In the genomic region with DNA sequence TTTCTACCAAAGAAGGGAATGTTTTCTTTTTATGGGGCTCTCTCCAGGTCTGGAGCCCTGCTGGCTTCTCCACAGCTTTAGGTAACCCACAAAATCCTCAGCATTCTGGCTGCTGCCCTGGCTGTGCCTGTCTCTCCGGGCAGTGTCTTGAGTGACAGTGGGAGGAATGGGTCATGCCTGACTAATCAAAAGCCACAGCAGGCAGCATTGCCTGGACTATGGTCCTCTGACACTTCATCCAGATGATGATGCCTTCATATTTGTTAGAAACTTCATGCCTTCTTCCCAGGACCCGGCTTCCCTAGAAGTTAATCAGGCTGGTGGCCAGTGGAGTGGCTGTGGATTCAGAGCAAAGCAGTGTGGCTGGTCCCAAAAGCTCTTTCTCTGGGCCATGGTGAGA, we compare ENCODE assay signal across 23 cellular contexts. TPM values are rescaled to one million over a fixed set of nuclear protein-coding genes. Genes with fewer than 3 reads are reported as not detected.
DNase-seq lines count a peak whose midpoint lies in the region; ATAC-seq, FAIRE-seq and TF ChIP-seq lines count a peak whose summit lies in the region.
"Had no signal": no experiment of that assay in that cellular context is flagged by ENCODE, and none has a peak within 500 bp of the region (broad histone marks: within the 10 kb centered on the region; RNA-seq: fewer than 3 reads in every experiment).

No MANE protein-coding gene starts in this region.

- no peaks in the 10 kb centered on the region for H3K36me3 Mint-ChIP-seq in HFFc6 (ENCODE audit: low read depth)
- H3K36me3 Mint-ChIP-seq: activated naive CD8-positive, alpha-beta T cell treated with anti-CD3 and anti-CD28 coated beads, Interleukin-2, amount 10 ng/mL, durations not matched to agents 7 days and 5 days; neural progenitor cell had no signal

- H3K79me2 ChIP-seq in ACC112 (ENCODE audit: control insufficient read depth, insufficient read depth, low read length, unreplicated experiment), result no peaks in the 10 kb centered on the region
- H3K79me2 ChIP-seq: hepatocyte had no signal

- peak overlapping the region; percentile 77 for H2BK120ac ChIP-seq in mesenchymal stem cell (ENCODE audit: low read depth, low read length)

- peaks cover 61% of the 10 kb centered on the region for H3K4me1 ChIP-seq in ACC112 (ENCODE audit: control insufficient read depth, insufficient read depth, low read length, unreplicated experiment)
- peaks cover 17% of the 10 kb centered on the region for H3K4me1 ChIP-seq in mesenchymal stem cell (ENCODE audit: control insufficient read depth, insufficient read depth, low read depth, low read length)
- peaks cover 3% of the 10 kb centered on the region for H3K4me1 ChIP-seq in ovary (ENCODE audit: insufficient read depth)
- peaks cover 0 to 58% (median 32%) of the 10 kb centered on the region in 4 donors for H3K4me1 ChIP-seq in sigmoid colon
- H3K4me1 ChIP-seq in upper lobe of right lung, result peaks cover 3% of the 10 kb centered on the region
- H3K4me1 ChIP-seq: neural progenitor cell had no signal

- no peak overlapping the region for H3K4me2 ChIP-seq in mesenchymal stem cell (ENCODE audit: low read length, poor library complexity, severe bottlenecking)
- H3K4me2 ChIP-seq: hepatocyte, neural progenitor cell had no signal

- peak overlapping the region; percentile 1 for H2BK15ac ChIP-seq in mesenchymal stem cell (ENCODE audit: low read depth, poor library complexity, severe bottlenecking)

- H3K79me1 ChIP-seq in mesenchymal stem cell (replicated peaks; ENCODE audit: low read length, poor library complexity, severe bottlenecking), result no peaks in the 10 kb centered on the region

- ATAC-seq in upper lobe of right lung, result no peak

- no peaks in the 10 kb centered on the region for H3K36me3 ChIP-seq in ACC112 (ENCODE audit: insufficient read depth, low read length)
- no peaks in the 10 kb centered on the region for H3K36me3 ChIP-seq in bronchial epithelial cell (ENCODE audit: control insufficient read depth, insufficient read depth, low read length)
- no peaks in the 10 kb centered on the region for H3K36me3 ChIP-seq in mesenchymal stem cell (ENCODE audit: control insufficient read depth in 1 of 2, insufficient read depth in 2 of 2, low read depth in 1 of 2, low read length in 2 of 2)
- H3K36me3 ChIP-seq in ovary, result no peaks in the 10 kb centered on the region
- no peaks in the 10 kb centered on the region for H3K36me3 ChIP-seq in sigmoid colon
- H3K36me3 ChIP-seq in upper lobe of right lung, result no peaks in the 10 kb centered on the region
- H3K36me3 ChIP-seq: neural progenitor cell, tibial artery had no signal

- no peak overlapping the region for H3K14ac ChIP-seq in mesenchymal stem cell (ENCODE audit: low read length in 2 of 2)

- TF ChIP-seq EP300 in ovary (IDR thresholded peaks at IDR 0.05), result no peak
- TF ChIP-seq EP300 in sigmoid colon (IDR thresholded peaks at IDR 0.05), result no peak

- intact Hi-C loops in ovary (cut with DNase I) (no loop called here), sigmoid colon (cut with DNase I) (no loop called here), upper lobe of right lung (cut with DNase I) (no loop called here)

- H3K4me3 ChIP-seq in ACC112 (ENCODE audit: low read depth, low read length) (no peak overlapping the region), bronchial epithelial cell (ENCODE audit: low read depth, low read length) (no peak overlapping the region), mesenchymal stem cell (ENCODE audit: insufficient read depth in 1 of 2, low read depth in 1 of 2, low read length in 2 of 2) (no peak overlapping the region), ovary (no peak overlapping the region), sigmoid colon (no peak overlapping the region), upper lobe of right lung (no peak overlapping the region)
- H3K4me3 ChIP-seq: hepatocyte, neural progenitor cell, tibial artery had no signal

- peak overlapping the region in 1 of 2 experiments; percentile 97 for H2BK12ac ChIP-seq in mesenchymal stem cell (ENCODE audit: low read length in 2 of 2)

- peak overlapping the region; percentile 14 to 58 for H3K18ac ChIP-seq in mesenchymal stem cell (ENCODE audit: low read depth in 1 of 2, low read length in 2 of 2)

- no peaks in the 10 kb centered on the region for H3K9me3 ChIP-seq in mesenchymal stem cell (ENCODE audit: control insufficient read depth, low read length)
- no peaks in the 10 kb centered on the region for H3K9me3 ChIP-seq in ovary
- H3K9me3 ChIP-seq in sigmoid colon, result no peaks in the 10 kb centered on the region
- H3K9me3 ChIP-seq in upper lobe of right lung, result no peaks in the 10 kb centered on the region
- H3K9me3 ChIP-seq: tibial artery had no signal

- no peak overlapping the region for H4K8ac ChIP-seq in mesenchymal stem cell (ENCODE audit: low read length)

- peaks cover 2% of the 10 kb centered on the region for H3K27me3 Mint-ChIP-seq in HFFc6 (ENCODE audit: insufficient read depth)

- no peak overlapping the region for H2BK5ac ChIP-seq in mesenchymal stem cell (ENCODE audit: low read depth, low read length, poor library complexity, severe bottlenecking)

- FAIRE-seq in bronchial epithelial cell (lab: Jason Lieb, UNC), result no peak

- peak overlapping the region in 1 of 2 experiments; percentile 45 for H3K4ac ChIP-seq in mesenchymal stem cell (ENCODE audit: low read depth in 1 of 2, low read length in 2 of 2)

- H2AK5ac ChIP-seq in mesenchymal stem cell (ENCODE audit: low read length, severe bottlenecking), result no peak overlapping the region

- H2AFZ ChIP-seq in ACC112 (ENCODE audit: low read length, unreplicated experiment) (no peak overlapping the region), mesenchymal stem cell (ENCODE audit: low read depth, low read length) (no peak overlapping the region)
- H2AFZ ChIP-seq: hepatocyte, neural progenitor cell had no signal

- 34% methylated on average over 2 of the region's 2 CpGs for WGBS in mesenchymal stem cell
- 89 to 97% (median 94%) methylated on average over 2 of the region's 2 CpGs for WGBS in ovary, 3 donors
- 88 to 91% methylated on average over 2 of the region's 2 CpGs for WGBS in sigmoid colon, 2 donors

- H3K4me1 Mint-ChIP-seq in HFFc6 (ENCODE audit: low read depth), result peaks cover 87% of the 10 kb centered on the region
- H3K4me1 Mint-ChIP-seq: activated naive CD8-positive, alpha-beta T cell treated with anti-CD3 and anti-CD28 coated beads, Interleukin-2, amount 10 ng/mL, durations not matched to agents 7 days and 5 days had no signal

- no peaks in the 10 kb centered on the region for H3K9me3 Mint-ChIP-seq in HFFc6
- H3K9me3 Mint-ChIP-seq: activated naive CD8-positive, alpha-beta T cell treated with anti-CD3 and anti-CD28 coated beads, Interleukin-2, amount 10 ng/mL, durations not matched to agents 7 days and 5 days; neural progenitor cell had no signal

- peak overlapping the region; percentile 76 for H3K4me3 Mint-ChIP-seq in HFFc6
- H3K4me3 Mint-ChIP-seq: activated naive CD8-positive, alpha-beta T cell treated with anti-CD3 and anti-CD28 coated beads, Interleukin-2, amount 10 ng/mL, durations not matched to agents 7 days and 5 days; neural progenitor cell had no signal

- peak overlapping the region; percentile 89 for H3K27ac Mint-ChIP-seq in HFFc6
- H3K27ac Mint-ChIP-seq: activated naive CD8-positive, alpha-beta T cell treated with anti-CD3 and anti-CD28 coated beads, Interleukin-2, amount 10 ng/mL, durations not matched to agents 7 days and 5 days; neural progenitor cell had no signal

- TF ChIP-seq CTCF in HFFc6 (IDR thresholded peaks at IDR 0.05), result no peak
- TF ChIP-seq CTCF in bronchial epithelial cell (IDR thresholded peaks at IDR 0.05; ENCODE audit: insufficient read depth, low read length, severe bottlenecking), result no peak
- TF ChIP-seq CTCF in ovary (IDR thresholded peaks at IDR 0.05), result no peak
- TF ChIP-seq CTCF in sigmoid colon (IDR thresholded peaks at IDR 0.05), result no peak
- no peak for TF ChIP-seq CTCF in upper lobe of right lung (IDR thresholded peaks at IDR 0.05)

- no peak overlapping the region for H3K23ac ChIP-seq in mesenchymal stem cell (ENCODE audit: low read length in 2 of 2)

- peak; percentile 72 for DNase-seq in HFFc6
- peak; percentile 55 for DNase-seq in bronchial epithelial cell (ENCODE audit: low read depth)
- peak; percentile 67 for DNase-seq in mesenchymal stem cell
- no peak for DNase-seq in ovary
- DNase-seq in sigmoid colon, result no peak
- DNase-seq in dedifferentiated amniotic fluid mesenchymal stem cell (ENCODE audit: extremely low spot score), result no peak
- DNase-seq in upper lobe of right lung, result no peak
- DNase-seq: ACHN; activated naive CD8-positive, alpha-beta T cell treated with anti-CD3 and anti-CD28 coated beads, Interleukin-2, amount 10 ng/mL, durations not matched to agents 7 days and 5 days; midbrain; NCI-H1417 treated with DMSO at 0.1 percent for 48 hours; NCI-H69; OCI-M1; stimulated activated naive CD4-positive, alpha-beta T cell; T-helper 9 cell; tibial artery had no signal

- peak overlapping the region; percentile 86 for H4K91ac ChIP-seq in mesenchymal stem cell (ENCODE audit: low read length)

- H3K27me3 ChIP-seq in ACC112 (ENCODE audit: insufficient read depth, low read length) (no peaks in the 10 kb centered on the region), bronchial epithelial cell (ENCODE audit: control insufficient read depth, insufficient read depth, low read length) (no peaks in the 10 kb centered on the region), mesenchymal stem cell (ENCODE audit: control insufficient read depth in 1 of 2, insufficient read depth in 1 of 2, low read length in 2 of 2) (peaks cover 0 to under 1% of the 10 kb centered on the region in 2 experiments), ovary (no peaks in the 10 kb centered on the region), sigmoid colon (no peaks in the 10 kb centered on the region), upper lobe of right lung (no peaks in the 10 kb centered on the region)
- H3K27me3 ChIP-seq: hepatocyte, neural progenitor cell, tibial artery had no signal

- H3K9ac ChIP-seq in mesenchymal stem cell (ENCODE audit: low read length), result no peak overlapping the region
- H3K9ac ChIP-seq: neural progenitor cell had no signal

- H3K27ac ChIP-seq in ACC112 (ENCODE audit: low read depth, low read length), result peak overlapping the region; percentile 56
- peak overlapping the region; percentile 72 for H3K27ac ChIP-seq in mesenchymal stem cell (ENCODE audit: low read length, poor library complexity, severe bottlenecking)
- no peak overlapping the region for H3K27ac ChIP-seq in ovary
- peak overlapping the region in 1 of 4 donors; percentile 56 for H3K27ac ChIP-seq in sigmoid colon
- H3K27ac ChIP-seq in upper lobe of right lung, result no peak overlapping the region
- H3K27ac ChIP-seq: hepatocyte, neural progenitor cell had no signal

- TF ChIP-seq POLR2A in ovary (IDR thresholded peaks at IDR 0.05) (no peak), sigmoid colon (IDR thresholded peaks at IDR 0.05) (no peak)

RNA-seq across cellular contexts. Expression of gene TGFBI, which starts 32.2 kb away (rescaled TPM):
- total RNA-seq in HFFc6 (2021; fragmentation: NEBNext Ultra II Directional; extraction: Animal tissue kit (Norgen Biotek cat#: 25700)), result 100 to 1,000 TPM; 529 to 911 (median 784) TPM
- total RNA-seq in bronchial epithelial cell, result 211 and 218 TPM in 2 replicates
- 1,930 TPM for polyA plus RNA-seq in mesenchymal stem cell (2013, experiment 1 of 2)
- 1,910 TPM for polyA plus RNA-seq in mesenchymal stem cell (2013, experiment 2 of 2)
- total RNA-seq in ovary, result 10 to 100 TPM; 14.5 to 46.6 (median 25.3) TPM
- 100 to 1,000 TPM in 1 of 2 donors, 10 to 100 TPM in 1; 22.2 to 138 TPM for polyA plus RNA-seq in ovary
- 100 to 1,000 TPM in 2 of 4 donors, 10 to 100 TPM in 2; 49.2 to 178 (median 91.6) TPM for total RNA-seq in sigmoid colon
- polyA plus RNA-seq in sigmoid colon, result 100 to 1,000 TPM in 1 of 3 donors, 10 to 100 TPM in 2; 48.6 to 106 (median 65.3) TPM
- 96.7 TPM for total RNA-seq in upper lobe of right lung

RNA-seq across cellular contexts. Expression of gene LECT2, which starts 41.8 kb away (rescaled TPM):
- total RNA-seq in HFFc6 (2021; fragmentation: NEBNext Ultra II Directional; extraction: Animal tissue kit (Norgen Biotek cat#: 25700)), result not detected
- total RNA-seq in bronchial epithelial cell (not detected in 2 replicates), ovary (not detected), sigmoid colon (not detected), upper lobe of right lung (not detected)
- not detected for polyA plus RNA-seq in mesenchymal stem cell (2013, experiment 1 of 2)
- 0.08 TPM for polyA plus RNA-seq in mesenchymal stem cell (2013, experiment 2 of 2)
- polyA plus RNA-seq in ovary (not detected), sigmoid colon (not detected)
- total RNA-seq: activated CD8-positive, alpha-beta memory T cell treated with anti-CD3 and anti-CD28 coated beads for 36 hours; activated naive CD8-positive, alpha-beta T cell treated with anti-CD3 and anti-CD28 coated beads, Interleukin-2, amount 10 ng/mL, durations not matched to agents 7 days and 5 days; cardiac septum; fibroblast of lung; kidney epithelial cell had no signal
- polyA plus RNA-seq: fibroblast of lung had no signal

Comparison
In these comparisons a context has a peak if more than half of its experiments do, and no peak if none do; other contexts are left out.
1. H3K27ac ChIP-seq: peak in ACC112 (single experiment) and mesenchymal stem cell (single experiment); none in ovary (0 of 2) and upper lobe of right lung (single experiment).
2. DNase-seq: peak in HFFc6 (single experiment), bronchial epithelial cell (single experiment) and mesenchymal stem cell (single experiment); none in ovary (0 of 5), sigmoid colon (single experiment), dedifferentiated amniotic fluid mesenchymal stem cell (single experiment) and upper lobe of right lung (single experiment).